Comparison of ENCODE assay signal across 8 cellular contexts in the genomic region with DNA sequence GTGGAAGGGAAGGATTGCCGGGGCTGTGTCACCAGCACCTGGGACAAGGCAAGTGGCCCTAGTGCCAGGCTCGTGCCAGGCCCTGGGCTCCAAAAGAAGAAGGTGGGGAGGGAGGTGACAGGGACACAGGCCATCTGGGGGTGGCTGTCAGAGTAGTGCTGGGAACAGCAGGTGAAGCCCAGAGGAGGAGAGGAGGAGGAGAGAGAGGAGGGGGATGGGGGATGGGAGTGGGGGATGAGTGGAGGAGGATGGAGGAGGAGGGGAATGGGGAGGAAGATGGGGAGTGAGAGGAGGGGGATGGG. TPM values are rescaled to one million over a fixed set of nuclear protein-coding genes. Genes with fewer than 3 reads are reported as not detected.
DNase-seq lines count a peak whose midpoint lies in the region; ATAC-seq and TF ChIP-seq lines count a peak whose summit lies in the region.

No MANE protein-coding gene starts in this region.

- peak overlapping the region; percentile 99 to 100 (median 100) for H3K27ac Mint-ChIP-seq in brain

- H3K36me3 ChIP-seq in BLaER1 (peaks cover 13% of the 10 kb centered on the region), HUES6 (ENCODE audit: control insufficient read depth, insufficient read depth, low read length) (peaks cover 32% of the 10 kb centered on the region), mucosa of rectum (ENCODE audit: control insufficient read depth in 2 of 2, insufficient read depth in 2 of 2, low read length in 2 of 2) (peaks cover 2 to 6% of the 10 kb centered on the region in 2 donors)

- H3K9me3 ChIP-seq in BLaER1, result no peaks in the 10 kb centered on the region
- no peaks in the 10 kb centered on the region for H3K9me3 ChIP-seq in HUES6 (ENCODE audit: control insufficient read depth, insufficient read depth, low read depth, low read length)
- H3K9me3 ChIP-seq in mucosa of rectum (ENCODE audit: control insufficient read depth in 2 of 2, low read length in 2 of 2), result no peaks in the 10 kb centered on the region

- H3K4me3 ChIP-seq in BLaER1 (peak overlapping the region; percentile 64), HUES6 (ENCODE audit: low read depth, low read length) (peak overlapping the region; percentile 51; the same call in 1 of the 2 replicates), mucosa of rectum (ENCODE audit: low read length in 2 of 2) (peak overlapping the region; percentile 64 to 67)

- H3K4me2 ChIP-seq in BLaER1, result peak overlapping the region; percentile 98

- H3K27me3 Mint-ChIP-seq in brain, result no peaks in the 10 kb centered on the region

- TF ChIP-seq CTCF in brain (conservative IDR thresholded peaks at IDR 0.05), result no peak

- H3K9ac ChIP-seq in BLaER1 (peak overlapping the region; percentile 88), HUES6 (ENCODE audit: low read length) (no peak overlapping the region), mucosa of rectum (ENCODE audit: low read depth in 1 of 2, low read length in 2 of 2) (peak overlapping the region; percentile 81 to 89)

- peak overlapping the region; percentile 33 to 89 (median 82) for H3K4me3 Mint-ChIP-seq in brain

- no peak for DNase-seq in NCI-H345 treated with DMSO at 0.1 percent for 48 hours (lab: John Stamatoyannopoulos, UW; ENCODE audit: unreplicated experiment)
- no peak for DNase-seq in HuH-7 (ENCODE audit: low spot score)

- ATAC-seq in HG03045 (IDR thresholded peaks at IDR 0.05; ENCODE audit: unreplicated experiment) (no peak), GM21723 (IDR thresholded peaks at IDR 0.05; ENCODE audit: unreplicated experiment) (no peak)

- H3K4me1 Mint-ChIP-seq in brain, result peaks cover 40% of the 10 kb centered on the region

- H3K27me3 ChIP-seq in BLaER1, result no peaks in the 10 kb centered on the region
- no peaks in the 10 kb centered on the region for H3K27me3 ChIP-seq in HUES6 (ENCODE audit: control insufficient read depth, insufficient read depth, low read length)
- H3K27me3 ChIP-seq in mucosa of rectum (ENCODE audit: control insufficient read depth in 2 of 2, insufficient read depth in 2 of 2, low read length in 2 of 2), result no peaks in the 10 kb centered on the region

- H3K36me3 Mint-ChIP-seq in brain, result peaks cover 8% of the 10 kb centered on the region

- H4K20me1 ChIP-seq in BLaER1, result no peaks in the 10 kb centered on the region

- H3K9me3 Mint-ChIP-seq in brain, result no peaks in the 10 kb centered on the region

- peak overlapping the region; percentile 95 for H3K27ac ChIP-seq in BLaER1
- H3K27ac ChIP-seq in HUES6 (ENCODE audit: low read depth, low read length), result no peak overlapping the region
- H3K27ac ChIP-seq in mucosa of rectum (ENCODE audit: low read depth in 2 of 2, low read length in 2 of 2), result peak overlapping the region; percentile 95 to 96

- H3K4me1 ChIP-seq in BLaER1, result peaks cover 88% of the 10 kb centered on the region
- peaks cover 22% of the 10 kb centered on the region for H3K4me1 ChIP-seq in HUES6 (ENCODE audit: control insufficient read depth, insufficient read depth, low read length)
- peaks cover 33 to 34% of the 10 kb centered on the region in 2 donors for H3K4me1 ChIP-seq in mucosa of rectum (ENCODE audit: control insufficient read depth in 2 of 2, insufficient read depth in 2 of 2, low read length in 2 of 2)

RNA-seq across cellular contexts. Expression of a gene that starts 18.7 kb away (rescaled TPM):
- polyA plus RNA-seq in brain (ENCODE audit: insufficient read depth, low read depth, low replicate concordance), result 231 TPM

RNA-seq across cellular contexts. Expression of a gene that starts 22.7 kb away (rescaled TPM):
- 159 TPM for polyA plus RNA-seq in brain (ENCODE audit: insufficient read depth, low read depth, low replicate concordance)

RNA-seq across cellular contexts. Expression of a gene that starts 29.9 kb away (rescaled TPM):
- polyA plus RNA-seq in brain (ENCODE audit: insufficient read depth, low read depth, low replicate concordance), result 7.6 TPM

RNA-seq across cellular contexts. Expression of a gene that starts 36.3 kb away (rescaled TPM):
- 30.4 TPM for polyA plus RNA-seq in brain (ENCODE audit: insufficient read depth, low read depth, low replicate concordance)
